ENCODE assay signal across 29 cellular contexts in the genomic region with DNA sequence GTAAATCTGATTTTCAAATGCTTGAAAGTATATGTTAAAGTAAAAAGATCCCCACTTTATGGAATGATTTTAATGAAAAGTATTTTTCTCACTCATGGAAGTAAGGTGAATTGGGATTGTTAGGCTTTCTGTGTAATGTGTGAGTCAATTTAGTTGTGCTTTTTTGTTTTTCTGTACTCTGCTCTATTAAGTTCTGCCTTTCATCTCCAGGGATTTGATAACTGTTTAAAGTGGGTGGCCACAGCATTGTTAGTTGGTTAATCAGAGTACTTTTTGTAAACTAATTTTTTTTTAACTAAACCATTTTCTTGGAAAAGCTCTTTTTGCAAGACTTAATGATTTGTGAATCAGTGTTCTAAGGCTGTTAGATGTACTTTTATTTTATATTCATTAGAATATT.
DNase-seq lines count a peak whose midpoint lies in the region; ATAC-seq and TF ChIP-seq lines count a peak whose summit lies in the region.
"Had no signal": no experiment of that assay in that cellular context is flagged by ENCODE, and none has a peak within 500 bp of the region (broad histone marks: within the 10 kb centered on the region; RNA-seq: fewer than 3 reads in every experiment).

No MANE protein-coding gene starts in this region.

- H2AFZ ChIP-seq in GM23248, result no peak overlapping the region

- H3K9me3 ChIP-seq in GM23248 (ENCODE audit: low read depth), result no peaks in the 10 kb centered on the region
- no peaks in the 10 kb centered on the region for H3K9me3 ChIP-seq in Peyer's patch
- H3K9me3 ChIP-seq: breast epithelium, esophagus squamous epithelium, heart right ventricle, ovary, right atrium auricular region had no signal

- TF ChIP-seq POLR2A in Peyer's patch (IDR thresholded peaks at IDR 0.05), result no peak

- H3K9ac ChIP-seq in GM23248, result no peak overlapping the region
- H3K9ac ChIP-seq: KMS-11 had no signal

- H3K27me3 ChIP-seq in GM23248 (replicated peaks; ENCODE audit: insufficient read depth), result no peaks in the 10 kb centered on the region
- H3K27me3 ChIP-seq in Peyer's patch, result no peaks in the 10 kb centered on the region
- H3K27me3 ChIP-seq: breast epithelium, esophagus squamous epithelium, heart right ventricle, ovary, right atrium auricular region had no signal

- H3K27ac ChIP-seq in GM23248, result peak overlapping the region; percentile 54
- no peak overlapping the region for H3K27ac ChIP-seq in Peyer's patch
- H3K27ac ChIP-seq: breast epithelium, coronary artery, esophagus squamous epithelium, heart right ventricle, KMS-11, ovary, right atrium auricular region had no signal

- H3K79me2 ChIP-seq in GM23248 (ENCODE audit: insufficient read depth), result 0 out of 2 replicates have a peak, but pooled peaks cover 7% of the 10 kb centered on the region

- H3K36me3 ChIP-seq in GM23248 (ENCODE audit: low read depth) (peaks cover 24% of the 10 kb centered on the region), Peyer's patch (no peaks in the 10 kb centered on the region)
- H3K36me3 ChIP-seq: breast epithelium, ovary had no signal

- H3K4me2 ChIP-seq in GM23248 (ENCODE audit: unreplicated experiment), result peak overlapping the region; percentile 21
- H3K4me2 ChIP-seq: KMS-11 had no signal

- in situ Hi-C loops in GM23248 (cut with MboI), result no loop called here

- no peak for ATAC-seq in GM19455 (IDR thresholded peaks at IDR 0.05; ENCODE audit: unreplicated experiment)
- ATAC-seq: activated CD8-positive, alpha-beta T cell treated with anti-CD3 and anti-CD28 coated beads for 36 hours; activated naive CD8-positive, alpha-beta T cell treated with anti-CD3 and anti-CD28 coated beads, Interleukin-2, amount 50 U/mL, for 24 hours; effector memory CD8-positive, alpha-beta T cell; heart right ventricle had no signal

- no peaks in the 10 kb centered on the region for H4K20me1 ChIP-seq in GM23248 (ENCODE audit: insufficient read depth)

- peak; percentile 75 for DNase-seq in GM23248
- peak; percentile 59 for DNase-seq in astrocyte of the hippocampus (ENCODE audit: low read depth, low spot score)
- DNase-seq in iris pigment epithelial cell (ENCODE audit: low read depth), result peak; percentile 72
- no peak for DNase-seq in NCI-H1417 (lab: John Stamatoyannopoulos, UW)
- no peak for DNase-seq in Peyer's patch
- DNase-seq in activated CD8-positive, alpha-beta memory T cell treated with anti-CD3 and anti-CD28 coated beads for 24 hours, result no peak
- DNase-seq: activated CD4-positive, alpha-beta T cell treated with anti-CD3 and anti-CD28 coated beads for 1 hour; activated CD8-positive, alpha-beta T cell treated with anti-CD3 and anti-CD28 coated beads for 36 hours; activated effector memory CD4-positive, alpha-beta T cell treated with anti-CD3 and anti-CD28 coated beads, Interleukin-2, amount 50 U/mL, for 16 hours; activated naive CD8-positive, alpha-beta T cell treated with anti-CD3 and anti-CD28 coated beads, Interleukin-2, amount 50 U/mL, for 24 hours; activated T-cell treated with anti-CD3 and anti-CD28 coated beads for 4 hours; DMS153; effector memory CD8-positive, alpha-beta T cell; esophagus squamous epithelium; GF-D8; GOT3; heart right ventricle; NCI-H146; NCI-H2171 treated with DMSO at 0.1 percent for 48 hours; NCI-H524; NK-92 treated with Interleukin-12 subunit alpha and Interleukin-12 subunit beta, amount 100 ng/mL, for 24 hours; ovary; SHP77 treated with DMSO at 0.1 percent for 48 hours; stimulated activated naive CD4-positive, alpha-beta T cell treated with Interleukin-2 at 50 U/mL for 16 hours had no signal

- no peak for TF ChIP-seq CTCF in Peyer's patch (IDR thresholded peaks at IDR 0.05)

- no peaks in the 10 kb centered on the region for H3K9me2 ChIP-seq in GM23248 (ENCODE audit: insufficient read depth)

- H3K4me1 ChIP-seq in GM23248 (ENCODE audit: insufficient read depth) (peaks cover 60% of the 10 kb centered on the region), Peyer's patch (no peaks in the 10 kb centered on the region)
- H3K4me1 ChIP-seq: breast epithelium, right atrium auricular region had no signal

- 0 out of 2 replicates have a peak overlapping the region, but pooled peaks have one; percentile 2 for H3K4me3 ChIP-seq in GM23248
- no peak overlapping the region for H3K4me3 ChIP-seq in Peyer's patch
- H3K4me3 ChIP-seq: breast epithelium, coronary artery, esophagus squamous epithelium, heart right ventricle, ovary, right atrium auricular region had no signal

- peaks cover 64% of the 10 kb centered on the region for H3F3A ChIP-seq in GM23248 (ENCODE audit: insufficient read depth)

Comparison
In these comparisons a context has a peak if more than half of its experiments do, and no peak if none do; other contexts are left out.
1. DNase-seq: peak in GM23248 (single experiment), astrocyte of the hippocampus (single experiment) and iris pigment epithelial cell (single experiment); none in NCI-H1417 (0 of 3), Peyer's patch (0 of 3) and activated CD8-positive, alpha-beta memory T cell treated with anti-CD3 and anti-CD28 coated beads for 24 hours (single experiment).